Comparison of ENCODE assay signal across 8 cellular contexts in genomic region chr1:70410604-70411359, GRCh38. TPM values are rescaled to one million over a fixed set of nuclear protein-coding genes. Genes with fewer than 3 reads are reported as not detected.
DNase-seq lines count a peak whose midpoint lies in the region; ATAC-seq and TF ChIP-seq lines count a peak whose summit lies in the region.

Gene CTH, plus strand, starts transcription at chr1:70411268. Its CDS starts 148 bp downstream, at chr1:70411416.

- POLR2A ChIA-PET in A673 (lab: Charles Lee; ENCODE audit: low non-redundant PET) = interaction anchor here (0.5 to 1.4 kb wide), 5 partner anchors 56 to 215 kb away, joined by 3 to 8 read pairs (median 3); partner anchors contain the start of genes ANKRD13C and SRSF11

- H3K27me3 ChIP-seq in A673 (replicated peaks; ENCODE audit: insufficient read depth, low read depth, low read length, poor library complexity) (no peaks in the 10 kb centered on the region), breast epithelium (no peaks in the 10 kb centered on the region), skeletal muscle tissue (ENCODE audit: control insufficient read depth in 3 of 3, insufficient read depth in 3 of 3, low read length in 3 of 3) (no peaks in the 10 kb centered on the region)

- H3K9me3 ChIP-seq in A673 (ENCODE audit: low read depth, low read length, poor library complexity, severe bottlenecking) = no peaks in the 10 kb centered on the region
- no peaks in the 10 kb centered on the region for H3K9me3 ChIP-seq in breast epithelium
- H3K9me3 ChIP-seq in iPS-18c (ENCODE audit: control insufficient read depth, insufficient read depth, low read length) = no peaks in the 10 kb centered on the region
- H3K9me3 ChIP-seq in skeletal muscle tissue (ENCODE audit: control insufficient read depth in 3 of 3, low read length in 3 of 3) = no peaks in the 10 kb centered on the region

- peak within 1 kb of the TSS; percentile 92 to 97 (median 93) for H3K9ac ChIP-seq in skeletal muscle tissue (ENCODE audit: low read depth in 1 of 3, low read length in 3 of 3)

- H3K4me1 ChIP-seq in A673 (ENCODE audit: insufficient read depth, low read length, poor library complexity, severe bottlenecking) = peaks cover 8% of the 10 kb centered on the region
- H3K4me1 ChIP-seq in breast epithelium = no peaks in the 10 kb centered on the region
- H3K4me1 ChIP-seq in skeletal muscle tissue (ENCODE audit: control insufficient read depth in 3 of 3, insufficient read depth in 3 of 3, low read length in 3 of 3) = peaks cover 3 to 12% (median 7%) of the 10 kb centered on the region in 3 donors

- TF ChIP-seq CTCF in A673 (conservative IDR thresholded peaks at IDR 0.05; ENCODE audit: low read depth, low read length) (no peak), VCaP (conservative IDR thresholded peaks at IDR 0.05) (no peak), breast epithelium (IDR thresholded peaks at IDR 0.05) (peak in 1 of 3 donors; percentile 25)

- H3K27ac ChIP-seq in A673 (ENCODE audit: low read depth, low read length, poor library complexity, severe bottlenecking) (peak within 1 kb of the TSS; percentile 91), VCaP (peak within 1 kb of the TSS; percentile 82), breast epithelium (peak within 1 kb of the TSS; percentile 97 to 98), skeletal muscle tissue (ENCODE audit: low read depth, low read length) (peak within 1 kb of the TSS; percentile 95)

- TF ChIP-seq POLR2A in breast epithelium (IDR thresholded peaks at IDR 0.05) = peak; percentile 33

- intact Hi-C loops in A673 (cut with micrococcal nuclease; ENCODE audit: unreplicated experiment) = loop anchor here (2.0 kb wide), 1 partner anchor 56 kb away; the partner anchor contains the start of gene ANKRD13C
- intact Hi-C loops in breast epithelium (cut with DNase I; ENCODE audit: low total_unique reads) = no loop called here

- ATAC-seq in GM18867 (IDR thresholded peaks at IDR 0.05; ENCODE audit: unreplicated experiment) = peak; percentile 97
- ATAC-seq in HG03103 (IDR thresholded peaks at IDR 0.05; ENCODE audit: low read depth, unreplicated experiment) = peak; percentile 89

- CTCF ChIA-PET in A673 (lab: Charles Lee) = no interaction called here

- H3K4me3 ChIP-seq in A673 (ENCODE audit: low read depth, low read length, poor library complexity, severe bottlenecking) (peak within 1 kb of the TSS; percentile 69), breast epithelium (peak within 1 kb of the TSS; percentile 62 to 77 (median 74)), iPS-18c (ENCODE audit: insufficient read depth, low read depth, low read length) (peak within 1 kb of the TSS; percentile 84), skeletal muscle tissue (ENCODE audit: low read length in 3 of 3) (peak within 1 kb of the TSS; percentile 80 to 96 (median 89))

- TSS peak; percentile 92 for BruUV-seq in A673 (replicated peaks; lab: Mats Ljungman, UMichigan)

- DNase-seq in A673 (ENCODE audit: low spot score) = peak; percentile 98
- peak; percentile 97 for DNase-seq in NCI-H2171 treated with DMSO at 0.1 percent for 48 hours (lab: John Stamatoyannopoulos, UW)
- DNase-seq in breast epithelium (ENCODE audit: low spot score in 2 of 2) = peak; percentile 97

- H3K36me3 ChIP-seq in A673 (ENCODE audit: insufficient read depth, low read length, poor library complexity, severe bottlenecking) (peaks cover 7% of the 10 kb centered on the region), breast epithelium (no peaks in the 10 kb centered on the region), skeletal muscle tissue (ENCODE audit: control insufficient read depth in 3 of 3, insufficient read depth in 3 of 3, low read length in 3 of 3) (no peaks in the 10 kb centered on the region)

RNA-seq across cellular contexts. Expression of gene CTH, which starts in this region (rescaled TPM):
- 23.5 and 32.6 TPM in 2 replicates for total RNA-seq in A673 (2021)
- total RNA-seq in breast epithelium = 10 to 100 TPM in 1 of 3 donors, 1 to 10 TPM in 2; 4.9 to 11.7 (median 5.3) TPM
- 2.1 TPM for total RNA-seq in skeletal muscle tissue

Comparison
In these comparisons a context has a peak if more than half of its experiments do, and no peak if none do; other contexts are left out.
1. Peak in every context shown above with its lines: DNase-seq, ATAC-seq, H3K4me3 ChIP-seq and H3K27ac ChIP-seq.